ENCODE assay signal across 9 cellular contexts in genomic region chr3:155676252-155676981, GRCh38.
A peak's percentile ranks its signal among the peaks of the same experiment; 100 is the strongest.
DNase-seq lines count a peak whose midpoint lies in the region; ATAC-seq and TF ChIP-seq lines count a peak whose summit lies in the region.
"Had no signal": no experiment of that assay in that cellular context is flagged by ENCODE, and none has a peak within 500 bp of the region (broad histone marks: within the 10 kb centered on the region; RNA-seq: fewer than 3 reads in every experiment).

No MANE protein-coding gene starts in this region.

- no peaks in the 10 kb centered on the region for H3K36me3 ChIP-seq in GM23338 (ENCODE audit: insufficient read depth)
- no peaks in the 10 kb centered on the region for H3K36me3 ChIP-seq in adipocyte (ENCODE audit: control insufficient read depth, insufficient read depth, low read length, severe bottlenecking)
- no peaks in the 10 kb centered on the region for H3K36me3 ChIP-seq in gastrocnemius medialis

- H3K36me3 Mint-ChIP-seq in GM23338 (ENCODE audit: low read depth), result no peaks in the 10 kb centered on the region
- H3K36me3 Mint-ChIP-seq in activated naive CD8-positive, alpha-beta T cell treated with anti-CD3 and anti-CD28 coated beads for 36 hours, result no peaks in the 10 kb centered on the region
- no peaks in the 10 kb centered on the region for H3K36me3 Mint-ChIP-seq in activated CD4-positive, alpha-beta memory T cell treated with anti-CD3 and anti-CD28 coated beads for 36 hours
- no peaks in the 10 kb centered on the region for H3K36me3 Mint-ChIP-seq in activated T-cell treated with anti-CD3 and anti-CD28 coated beads, Interleukin-2, amount 50 U/mL, for 4 hours (ENCODE audit: insufficient read depth)
- H3K36me3 Mint-ChIP-seq: activated naive CD8-positive, alpha-beta T cell had no signal

- H3K27ac ChIP-seq in GM23338 (ENCODE audit: low read depth) (no peak overlapping the region), right cardiac atrium (ENCODE audit: low read length) (no peak overlapping the region), gastrocnemius medialis (no peak overlapping the region)

- H3K9ac ChIP-seq in adipocyte (ENCODE audit: low read length), result no peak overlapping the region

- no peaks in the 10 kb centered on the region for H3K27me3 Mint-ChIP-seq in GM23338 (ENCODE audit: insufficient read depth, low read depth, poor library complexity)
- peaks cover 7% of the 10 kb centered on the region for H3K27me3 Mint-ChIP-seq in activated naive CD8-positive, alpha-beta T cell treated with anti-CD3 and anti-CD28 coated beads for 36 hours
- H3K27me3 Mint-ChIP-seq in activated CD4-positive, alpha-beta memory T cell treated with anti-CD3 and anti-CD28 coated beads for 36 hours, result peaks cover 7% of the 10 kb centered on the region
- H3K27me3 Mint-ChIP-seq in activated T-cell treated with anti-CD3 and anti-CD28 coated beads, Interleukin-2, amount 50 U/mL, for 4 hours (ENCODE audit: low read depth), result peaks cover 5% of the 10 kb centered on the region
- H3K27me3 Mint-ChIP-seq: activated naive CD8-positive, alpha-beta T cell had no signal

- H3K4me3 ChIP-seq in GM23338, result no peak overlapping the region
- H3K4me3 ChIP-seq in adipocyte (ENCODE audit: low read length), result peak overlapping the region; percentile 73
- H3K4me3 ChIP-seq in right cardiac atrium (ENCODE audit: low read length), result peak overlapping the region; percentile 25
- H3K4me3 ChIP-seq in gastrocnemius medialis, result peak overlapping the region; percentile 12 to 47 (median 22)

- no peak for TF ChIP-seq POLR2A in gastrocnemius medialis (IDR thresholded peaks at IDR 0.05)

- H3K4me3 Mint-ChIP-seq in GM23338, result no peak overlapping the region
- H3K4me3 Mint-ChIP-seq in activated naive CD8-positive, alpha-beta T cell treated with anti-CD3 and anti-CD28 coated beads for 36 hours, result no peak overlapping the region
- no peak overlapping the region for H3K4me3 Mint-ChIP-seq in activated CD4-positive, alpha-beta memory T cell treated with anti-CD3 and anti-CD28 coated beads for 36 hours
- H3K4me3 Mint-ChIP-seq in activated T-cell treated with anti-CD3 and anti-CD28 coated beads, Interleukin-2, amount 50 U/mL, for 4 hours, result no peak overlapping the region
- H3K4me3 Mint-ChIP-seq: activated naive CD8-positive, alpha-beta T cell had no signal

- in situ Hi-C loops in gastrocnemius medialis (cut with MboI; ENCODE audit: low sequenced_read_pairs in 4 of 4), result loop anchor here in 3 of 4 donors (25.0 kb wide), 3 partner anchors 314 to 1339 kb away; no protein-coding TSS in a partner anchor

- no peak overlapping the region for H2AFZ ChIP-seq in GM23338

- POLR2A ChIA-PET in activated CD4-positive, alpha-beta memory T cell treated with anti-CD3 and anti-CD28 coated beads for 36 hours (lab: Charles Lee), result no interaction called here

- ATAC-seq in GM23338 (peak; percentile 54), right cardiac atrium (peak; percentile 65 to 83), gastrocnemius medialis (no peak)
- no peak for ATAC-seq in activated T-cell treated with anti-CD3 and anti-CD28 coated beads, Interleukin-2, amount 50 U/mL, for 4 hours

- H3F3A ChIP-seq in GM23338 (replicated peaks; ENCODE audit: low read depth), result no peaks in the 10 kb centered on the region

- intact Hi-C loops in right cardiac atrium (cut with DNase I), result no loop called here
- intact Hi-C loops in gastrocnemius medialis (cut with DNase I; ENCODE audit: low total_unique reads), result no loop called here
- intact Hi-C loops in activated CD4-positive, alpha-beta memory T cell treated with anti-CD3 and anti-CD28 coated beads for 36 hours (cut with micrococcal nuclease), result no loop called here

- peaks cover 2% of the 10 kb centered on the region; the same call in 1 of the 2 replicates for H3K79me2 ChIP-seq in GM23338 (replicated peaks; ENCODE audit: insufficient read depth)

- H3K9me3 Mint-ChIP-seq in GM23338, result no peaks in the 10 kb centered on the region
- no peaks in the 10 kb centered on the region for H3K9me3 Mint-ChIP-seq in activated naive CD8-positive, alpha-beta T cell treated with anti-CD3 and anti-CD28 coated beads for 36 hours
- no peaks in the 10 kb centered on the region for H3K9me3 Mint-ChIP-seq in activated CD4-positive, alpha-beta memory T cell treated with anti-CD3 and anti-CD28 coated beads for 36 hours
- no peaks in the 10 kb centered on the region for H3K9me3 Mint-ChIP-seq in activated T-cell treated with anti-CD3 and anti-CD28 coated beads, Interleukin-2, amount 50 U/mL, for 4 hours

- peaks cover 18% of the 10 kb centered on the region for H3K4me1 Mint-ChIP-seq in GM23338
- no peaks in the 10 kb centered on the region for H3K4me1 Mint-ChIP-seq in activated naive CD8-positive, alpha-beta T cell treated with anti-CD3 and anti-CD28 coated beads for 36 hours
- no peaks in the 10 kb centered on the region for H3K4me1 Mint-ChIP-seq in activated CD4-positive, alpha-beta memory T cell treated with anti-CD3 and anti-CD28 coated beads for 36 hours (ENCODE audit: low read depth)
- no peaks in the 10 kb centered on the region for H3K4me1 Mint-ChIP-seq in activated T-cell treated with anti-CD3 and anti-CD28 coated beads, Interleukin-2, amount 50 U/mL, for 4 hours (ENCODE audit: low read depth)

- H3K4me2 ChIP-seq in GM23338, result no peak overlapping the region

- H3K9me2 ChIP-seq in GM23338 (ENCODE audit: insufficient read depth), result no peaks in the 10 kb centered on the region

- H3K27me3 ChIP-seq in GM23338 (ENCODE audit: insufficient read depth), result no peaks in the 10 kb centered on the region
- no peaks in the 10 kb centered on the region for H3K27me3 ChIP-seq in adipocyte (replicated peaks; ENCODE audit: control insufficient read depth, insufficient read depth, low read length)
- no peaks in the 10 kb centered on the region for H3K27me3 ChIP-seq in right cardiac atrium (ENCODE audit: control insufficient read depth, insufficient read depth)
- H3K27me3 ChIP-seq in gastrocnemius medialis, result no peaks in the 10 kb centered on the region

- CTCF ChIA-PET in activated CD4-positive, alpha-beta memory T cell treated with anti-CD3 and anti-CD28 coated beads for 36 hours (lab: Charles Lee), result no interaction called here

- 27% methylated on average over 14 of the region's 14 CpGs for WGBS in right cardiac atrium

- H4K20me1 ChIP-seq in GM23338 (replicated peaks; ENCODE audit: insufficient read depth), result no peaks in the 10 kb centered on the region

- H3K4me1 ChIP-seq in GM23338 (ENCODE audit: insufficient read depth), result peaks cover 12% of the 10 kb centered on the region
- H3K4me1 ChIP-seq in adipocyte (ENCODE audit: control insufficient read depth, insufficient read depth, low read length), result peaks cover 23% of the 10 kb centered on the region
- no peaks in the 10 kb centered on the region for H3K4me1 ChIP-seq in right cardiac atrium (ENCODE audit: control insufficient read depth, insufficient read depth, low read length)
- no peaks in the 10 kb centered on the region for H3K4me1 ChIP-seq in gastrocnemius medialis

- no peak for TF ChIP-seq CTCF in GM23338 (conservative IDR thresholded peaks at IDR 0.05; ENCODE audit: low read depth in 2 of 2)
- no peak for TF ChIP-seq CTCF in gastrocnemius medialis (IDR thresholded peaks at IDR 0.05 in 4 of 5, conservative IDR thresholded peaks at IDR 0.05 in 1 of 5)

- H3K9me3 ChIP-seq in adipocyte (ENCODE audit: control insufficient read depth, low read length) (no peaks in the 10 kb centered on the region), right cardiac atrium (ENCODE audit: control insufficient read depth, low read length) (no peaks in the 10 kb centered on the region), gastrocnemius medialis (no peaks in the 10 kb centered on the region)

- DNase-seq in GM23338 (ENCODE audit: low spot score) (peak; percentile 36), adipocyte (ENCODE audit: low read depth) (peak; percentile 86), right cardiac atrium (peak; percentile 19 to 79 (median 65)), gastrocnemius medialis (no peak), NCI-H748 (lab: John Stamatoyannopoulos, UW; ENCODE audit: unreplicated experiment) (no peak)
- DNase-seq in activated naive CD8-positive, alpha-beta T cell treated with anti-CD3 and anti-CD28 coated beads for 36 hours, result no peak
- no peak for DNase-seq in activated CD4-positive, alpha-beta memory T cell treated with anti-CD3 and anti-CD28 coated beads for 36 hours
- DNase-seq in activated T-cell treated with anti-CD3 and anti-CD28 coated beads, Interleukin-2, amount 50 U/mL, for 4 hours, result no peak

- no peak overlapping the region; the same call in 1 of the 2 replicates for H3K27ac Mint-ChIP-seq in GM23338
- H3K27ac Mint-ChIP-seq in activated naive CD8-positive, alpha-beta T cell treated with anti-CD3 and anti-CD28 coated beads for 36 hours, result no peak overlapping the region
- H3K27ac Mint-ChIP-seq in activated CD4-positive, alpha-beta memory T cell treated with anti-CD3 and anti-CD28 coated beads for 36 hours, result no peak overlapping the region
- H3K27ac Mint-ChIP-seq: activated naive CD8-positive, alpha-beta T cell had no signal

TF ChIP-seq in GM23338, 12 proteins besides CTCF, POLR2A, EP300 and RAD21 (continues in another document):
- TF ChIP-seq CREB1 (CRISPR knock-in tag; IDR thresholded peaks at IDR 0.05; ENCODE audit: low read depth) (no peak), JUNB (IDR thresholded peaks at IDR 0.05; ENCODE audit: unreplicated experiment) (no peak), ETS1 (IDR thresholded peaks at IDR 0.05) (no peak), NANOG (IDR thresholded peaks at IDR 0.05; ENCODE audit: borderline replicate concordance) (no peak), STAT1 (IDR thresholded peaks at IDR 0.05; ENCODE audit: unreplicated experiment) (no peak), EZH2 (IDR thresholded peaks at IDR 0.05; ENCODE audit: low read depth, unreplicated experiment) (no peak)

Comparison
In these comparisons a context has a peak if more than half of its experiments do, and no peak if none do; other contexts are left out.
1. ATAC-seq: peak in GM23338 (single experiment) and right cardiac atrium (2 of 2); none in gastrocnemius medialis (0 of 2) and activated T-cell treated with anti-CD3 and anti-CD28 coated beads, Interleukin-2, amount 50 U/mL, for 4 hours (0 of 2).
2. DNase-seq: peak in GM23338 (single experiment), adipocyte (single experiment) and right cardiac atrium (3 of 3); none in gastrocnemius medialis (0 of 2), NCI-H748 (single experiment), activated naive CD8-positive, alpha-beta T cell treated with anti-CD3 and anti-CD28 coated beads for 36 hours (single experiment), activated CD4-positive, alpha-beta memory T cell treated with anti-CD3 and anti-CD28 coated beads for 36 hours (single experiment) and activated T-cell treated with anti-CD3 and anti-CD28 coated beads, Interleukin-2, amount 50 U/mL, for 4 hours (single experiment).